Comparison of ENCODE assay signal across 10 cellular contexts in the genomic region with DNA sequence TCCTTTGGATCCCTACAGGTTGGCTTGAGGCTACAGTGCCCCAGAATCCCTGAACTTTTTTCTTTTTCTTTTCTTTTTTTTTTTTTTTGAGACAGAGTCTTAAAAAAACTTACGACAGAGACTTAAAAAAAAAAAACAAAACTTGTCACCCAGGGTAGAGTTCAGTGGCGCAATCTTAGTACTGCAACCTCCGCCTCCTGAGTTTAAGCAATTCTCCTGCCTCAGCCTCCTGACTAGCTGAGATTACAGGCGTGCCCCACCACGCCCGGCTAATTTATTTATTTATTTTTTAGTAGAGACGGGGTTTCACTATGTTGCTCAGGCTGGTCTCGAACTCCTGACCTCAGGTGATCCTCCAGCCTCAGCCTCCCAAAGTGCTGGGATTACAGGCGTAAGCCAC. TPM values are rescaled to one million over a fixed set of nuclear protein-coding genes. Genes with fewer than 3 reads are reported as not detected.
A peak's percentile ranks its signal among the peaks of the same experiment; 100 is the strongest.
DNase-seq lines count a peak whose midpoint lies in the region; ATAC-seq and TF ChIP-seq lines count a peak whose summit lies in the region.
"Not testable (repeated sequence)": the region's sequence is repeated elsewhere in the genome, so short reads cannot be mapped to it uniquely, and the experiment has no call there.
"Had no signal": no experiment of that assay in that cellular context is flagged by ENCODE, and none has a peak within 500 bp of the region (broad histone marks: within the 10 kb centered on the region; RNA-seq: fewer than 3 reads in every experiment).

No MANE protein-coding gene starts in this region.

- H3K4me1 ChIP-seq in CD8-positive, alpha-beta memory T cell (ENCODE audit: insufficient read depth, low read length), result peaks cover 63% of the 10 kb centered on the region
- H3K4me1 ChIP-seq in adipocyte (ENCODE audit: control insufficient read depth, insufficient read depth, low read length), result peaks cover 24% of the 10 kb centered on the region
- H3K4me1 ChIP-seq in neuronal stem cell (ENCODE audit: control insufficient read depth in 2 of 2, insufficient read depth in 1 of 2, low read depth in 1 of 2, low read length in 2 of 2), result peaks cover 12 to 22% of the 10 kb centered on the region in 2 donors
- H3K4me1 ChIP-seq in upper lobe of left lung, result peaks cover 44 to 51% (median 47%) of the 10 kb centered on the region in 4 donors

- H2BK120ac ChIP-seq in neuronal stem cell (ENCODE audit: low read depth, low read length), result peak overlapping the region; percentile 96

- not testable (repeated sequence) for TF ChIP-seq EP300 in upper lobe of left lung (IDR thresholded peaks at IDR 0.05)

- peak overlapping the region; percentile 71 to 100 (median 98) for H3K27ac Mint-ChIP-seq in CD8-positive, alpha-beta memory T cell
- peak overlapping the region; percentile 96 to 99 for H3K27ac Mint-ChIP-seq in T-cell
- H3K27ac Mint-ChIP-seq in activated T-cell treated with anti-CD3 and anti-CD28 coated beads, Interleukin-2, amount 50 U/mL, for 24 hours, result peak overlapping the region; percentile 97
- H3K27ac Mint-ChIP-seq in immature natural killer cell, result peak overlapping the region; percentile 93 to 99 (median 98)

- H4K91ac ChIP-seq in neuronal stem cell (ENCODE audit: low read depth, low read length, poor library complexity), result not testable (repeated sequence)

- peak overlapping the region in 4 of 7 donors; percentile 49 to 100 (median 78) for H3K4me3 Mint-ChIP-seq in CD8-positive, alpha-beta memory T cell
- H3K4me3 Mint-ChIP-seq in T-cell (peak overlapping the region in 2 of 3 donors; percentile 4 to 29), immature natural killer cell (peak overlapping the region; percentile 64 to 100 (median 100))
- not testable (repeated sequence) for H3K4me3 Mint-ChIP-seq in activated T-cell treated with anti-CD3 and anti-CD28 coated beads, Interleukin-2, amount 50 U/mL, for 24 hours

- peak overlapping the region; percentile 68 for H2BK5ac ChIP-seq in neuronal stem cell (ENCODE audit: low read length)

- not testable (repeated sequence) for H3K4me2 ChIP-seq in neuronal stem cell (ENCODE audit: insufficient read depth, low read length, poor library complexity, severe bottlenecking)

- not testable (repeated sequence) for H3K4ac ChIP-seq in neuronal stem cell (ENCODE audit: low read length)

- H3K27me3 ChIP-seq in CD8-positive, alpha-beta memory T cell (ENCODE audit: insufficient read depth, low read length, poor library complexity, severe bottlenecking); adipocyte (replicated peaks; ENCODE audit: control insufficient read depth, insufficient read depth, low read length); upper lobe of left lung: not testable (repeated sequence)
- peaks cover 0 to 26% (median 0%) of the 10 kb centered on the region in 3 experiments for H3K27me3 ChIP-seq in neuronal stem cell (ENCODE audit: control insufficient read depth in 3 of 3, insufficient read depth in 3 of 3, low read depth in 1 of 3, low read length in 3 of 3)

- WGBS in neuronal stem cell (ENCODE audit: extremely low coverage in 2 of 2, insufficient read length in 2 of 2, insufficient replicate concordance in 1 of 2), 2 donors, result no CpG with 5 or more reads among the region's 9 CpGs
- WGBS in upper lobe of left lung, 2 donors, result 63 to 78% methylated on average over 9 of the region's 9 CpGs

- H3K23ac ChIP-seq in neuronal stem cell (ENCODE audit: low read depth, low read length, poor library complexity), result not testable (repeated sequence)

- not testable (repeated sequence) for H3K14ac ChIP-seq in neuronal stem cell (ENCODE audit: low read length)

- peak overlapping the region; percentile 53 for H3K9ac ChIP-seq in adipocyte (ENCODE audit: low read length)
- H3K9ac ChIP-seq in neuronal stem cell (ENCODE audit: low read depth, low read length, poor library complexity), result not testable (repeated sequence)

- H2BK12ac ChIP-seq in neuronal stem cell (ENCODE audit: low read length), result not testable (repeated sequence)

- H2AFZ ChIP-seq in neuronal stem cell (ENCODE audit: low read length), result not testable (repeated sequence)

- H2AK5ac ChIP-seq in neuronal stem cell (ENCODE audit: low read depth, low read length), result peak overlapping the region; percentile 99

- H3K9me3 Mint-ChIP-seq in CD8-positive, alpha-beta memory T cell; T-cell; activated T-cell treated with anti-CD3 and anti-CD28 coated beads, Interleukin-2, amount 50 U/mL, for 24 hours; immature natural killer cell: not testable (repeated sequence)

- not testable (repeated sequence) for H3K27ac ChIP-seq in CD8-positive, alpha-beta memory T cell (ENCODE audit: low read depth, low read length); neuronal stem cell (replicated peaks; ENCODE audit: low read length)
- H3K27ac ChIP-seq in upper lobe of left lung, result peak overlapping the region; percentile 71 to 98 (median 82)

- peak overlapping the region; percentile 97 for H2BK15ac ChIP-seq in neuronal stem cell (ENCODE audit: low read length)

- TF ChIP-seq CTCF in NB4 (IDR thresholded peaks at IDR 0.05; ENCODE audit: low read depth, low read length); upper lobe of left lung (IDR thresholded peaks at IDR 0.05): not testable (repeated sequence)

- not testable (repeated sequence) for H3K27me3 Mint-ChIP-seq in CD8-positive, alpha-beta memory T cell; T-cell; activated T-cell treated with anti-CD3 and anti-CD28 coated beads, Interleukin-2, amount 50 U/mL, for 24 hours
- peaks cover 21 to 28% (median 27%) of the 10 kb centered on the region in 3 donors for H3K27me3 Mint-ChIP-seq in immature natural killer cell (ENCODE audit: low read depth in 3 of 3)

- TF ChIP-seq POLR2A in NB4 (IDR thresholded peaks at IDR 0.05; ENCODE audit: extremely low read depth, insufficient read length); upper lobe of left lung (IDR thresholded peaks at IDR 0.05): not testable (repeated sequence)

- H3K18ac ChIP-seq in neuronal stem cell (ENCODE audit: low read length), result not testable (repeated sequence)

- not testable (repeated sequence) for ATAC-seq in T-cell (replicated peaks in 1 of 4); upper lobe of left lung (ENCODE audit: low FRiP score in 2 of 2)

- H3K79me1 ChIP-seq in neuronal stem cell (ENCODE audit: low read depth, low read length), result not testable (repeated sequence)

- peak in 1 of 5 donors; percentile 39 for DNase-seq in CD8-positive, alpha-beta memory T cell
- DNase-seq in NB4 (ENCODE audit: low read depth) (peak; percentile 75), T-cell (peak in 2 of 34 experiments; percentile 39 to 42), immature natural killer cell (peak; percentile 46 to 64 (median 59)), upper lobe of left lung (peak in 1 of 2 donors; percentile 53)
- DNase-seq in activated T-cell treated with anti-CD3 and anti-CD28 coated beads, Interleukin-2, amount 50 U/mL, for 24 hours; adipocyte (ENCODE audit: low read depth); neuronal stem cell (ENCODE audit: low spot score): not testable (repeated sequence)

- H3K36me3 Mint-ChIP-seq in CD8-positive, alpha-beta memory T cell, result peaks cover 0 to 12% (median 2%) of the 10 kb centered on the region in 3 donors
- not testable (repeated sequence) for H3K36me3 Mint-ChIP-seq in T-cell, immature natural killer cell
- peaks cover 15% of the 10 kb centered on the region for H3K36me3 Mint-ChIP-seq in activated T-cell treated with anti-CD3 and anti-CD28 coated beads, Interleukin-2, amount 50 U/mL, for 24 hours (ENCODE audit: low read depth)

- H4K8ac ChIP-seq in neuronal stem cell (ENCODE audit: low read depth, low read length), result not testable (repeated sequence)

- POLR2A ChIA-PET in CD8-positive, alpha-beta memory T cell (lab: Charles Lee), result interaction anchor here (2.3 kb wide), 1 partner anchor 10 kb away, joined by 14 read pairs; no protein-coding TSS in a partner anchor
- POLR2A ChIA-PET in T-cell (lab: Charles Lee), result interaction anchor here (0.6 to 0.7 kb wide), 2 partner anchors 163 to 918 kb away, joined by 3 read pairs; no protein-coding TSS in a partner anchor

- CTCF ChIA-PET in CD8-positive, alpha-beta memory T cell (lab: Charles Lee), result interaction anchor here (1.3 to 7.5 kb wide), 3 partner anchors 10 to 89 kb away, joined by 5 to 69 read pairs (median 5); a partner anchor contains a TSS
- CTCF ChIA-PET in T-cell (lab: Charles Lee), result not testable (repeated sequence)

- peaks cover 60 to 83% (median 76%) of the 10 kb centered on the region in 3 donors for H3K4me1 Mint-ChIP-seq in CD8-positive, alpha-beta memory T cell
- H3K4me1 Mint-ChIP-seq in T-cell (peaks cover 63 to 79% (median 74%) of the 10 kb centered on the region in 3 donors), immature natural killer cell (peaks cover 80 to 81% of the 10 kb centered on the region in 2 donors)
- peaks cover 77% of the 10 kb centered on the region for H3K4me1 Mint-ChIP-seq in activated T-cell treated with anti-CD3 and anti-CD28 coated beads, Interleukin-2, amount 50 U/mL, for 24 hours (ENCODE audit: low read depth)

- not testable (repeated sequence) for H3K4me3 ChIP-seq in CD8-positive, alpha-beta memory T cell (ENCODE audit: low read length); NB4 (ENCODE audit: low read depth, low read length); adipocyte (ENCODE audit: low read length); neuronal stem cell (ENCODE audit: low read length in 2 of 2); upper lobe of left lung

- not testable (repeated sequence) for H3K9me3 ChIP-seq in CD8-positive, alpha-beta memory T cell (ENCODE audit: low read length); adipocyte (ENCODE audit: control insufficient read depth, low read length); neuronal stem cell (replicated peaks in 1 of 2; ENCODE audit: control insufficient read depth in 2 of 2, insufficient read depth in 1 of 2, low read depth in 1 of 2, low read length in 2 of 2); upper lobe of left lung

- H3K36me3 ChIP-seq in CD8-positive, alpha-beta memory T cell (ENCODE audit: insufficient read depth, low read length); adipocyte (ENCODE audit: control insufficient read depth, insufficient read depth, low read length, severe bottlenecking); neuronal stem cell (replicated peaks in 1 of 2; ENCODE audit: control insufficient read depth in 2 of 2, insufficient read depth in 2 of 2, low read length in 2 of 2); upper lobe of left lung: not testable (repeated sequence)

RNA-seq across cellular contexts. Expression of a gene that starts 2.4 kb away (rescaled TPM):
- total RNA-seq in CD8-positive, alpha-beta memory T cell, result 10 to 100 TPM; 13.9 to 14.1 TPM
- polyA plus RNA-seq in CD8-positive, alpha-beta memory T cell, result 50.7 TPM
- total RNA-seq in T-cell, result 10 to 100 TPM; 31.6 to 48.7 (median 47.7) TPM
- polyA plus RNA-seq in immature natural killer cell, result 10 to 100 TPM; 16.9 to 86.2 (median 18.7) TPM
- polyA plus RNA-seq in neuronal stem cell (2013, experiment 1 of 2), result 2.8 TPM
- polyA plus RNA-seq in neuronal stem cell (2013, experiment 2 of 2), result 2.5 TPM
- total RNA-seq in upper lobe of left lung, result 10 to 100 TPM; 17.5 to 90.4 (median 37.5) TPM
- total RNA-seq: epithelial cell of proximal tubule, HT-29 had no signal

RNA-seq across cellular contexts. Expression of a gene that starts 4.9 kb away (rescaled TPM):
- 100 to 1,000 TPM; 108 to 111 TPM for total RNA-seq in CD8-positive, alpha-beta memory T cell
- 72.3 TPM for polyA plus RNA-seq in CD8-positive, alpha-beta memory T cell
- total RNA-seq in T-cell (100 to 1,000 TPM; 108 to 159 (median 147) TPM), upper lobe of left lung (100 to 1,000 TPM in 3 of 6 donors, 10 to 100 TPM in 3; 69.8 to 168 (median 106) TPM)
- 10 to 100 TPM; 44.6 to 83.1 (median 58.1) TPM for polyA plus RNA-seq in immature natural killer cell
- 29.1 TPM for polyA plus RNA-seq in neuronal stem cell (2013, experiment 1 of 2)
- 30.0 TPM for polyA plus RNA-seq in neuronal stem cell (2013, experiment 2 of 2)

RNA-seq across cellular contexts. Expression of a gene that starts 21.8 kb away (rescaled TPM):
- 100 to 1,000 TPM; 110 to 111 TPM for total RNA-seq in CD8-positive, alpha-beta memory T cell
- 68.0 TPM for polyA plus RNA-seq in CD8-positive, alpha-beta memory T cell
- 100 to 1,000 TPM in 3 of 5 donors, 10 to 100 TPM in 2; 78.4 to 151 (median 139) TPM for total RNA-seq in T-cell
- 10 to 100 TPM; 77.3 to 97.7 (median 89.1) TPM for polyA plus RNA-seq in immature natural killer cell
- 30.2 TPM for polyA plus RNA-seq in neuronal stem cell (2013, experiment 1 of 2)
- 32.1 TPM for polyA plus RNA-seq in neuronal stem cell (2013, experiment 2 of 2)
- 100 to 1,000 TPM in 2 of 6 donors, 10 to 100 TPM in 4; 85.1 to 337 (median 95.5) TPM for total RNA-seq in upper lobe of left lung

RNA-seq across cellular contexts. Expression of a gene that starts 45.8 kb away (rescaled TPM):
- 10 to 100 TPM; 30.7 to 33.7 TPM for total RNA-seq in CD8-positive, alpha-beta memory T cell
- polyA plus RNA-seq in CD8-positive, alpha-beta memory T cell, result 37.0 TPM
- total RNA-seq in T-cell (10 to 100 TPM in 3 of 5 donors, 1 to 10 TPM in 2; 7.7 to 18.4 (median 15.5) TPM), upper lobe of left lung (10 to 100 TPM; 11.4 to 27.2 (median 21.0) TPM)
- polyA plus RNA-seq in immature natural killer cell, result 10 to 100 TPM; 38.9 to 55.1 (median 49.9) TPM
- 16.4 TPM for polyA plus RNA-seq in neuronal stem cell (2013, experiment 1 of 2)
- 16.7 TPM for polyA plus RNA-seq in neuronal stem cell (2013, experiment 2 of 2)
